In the genomic region with DNA sequence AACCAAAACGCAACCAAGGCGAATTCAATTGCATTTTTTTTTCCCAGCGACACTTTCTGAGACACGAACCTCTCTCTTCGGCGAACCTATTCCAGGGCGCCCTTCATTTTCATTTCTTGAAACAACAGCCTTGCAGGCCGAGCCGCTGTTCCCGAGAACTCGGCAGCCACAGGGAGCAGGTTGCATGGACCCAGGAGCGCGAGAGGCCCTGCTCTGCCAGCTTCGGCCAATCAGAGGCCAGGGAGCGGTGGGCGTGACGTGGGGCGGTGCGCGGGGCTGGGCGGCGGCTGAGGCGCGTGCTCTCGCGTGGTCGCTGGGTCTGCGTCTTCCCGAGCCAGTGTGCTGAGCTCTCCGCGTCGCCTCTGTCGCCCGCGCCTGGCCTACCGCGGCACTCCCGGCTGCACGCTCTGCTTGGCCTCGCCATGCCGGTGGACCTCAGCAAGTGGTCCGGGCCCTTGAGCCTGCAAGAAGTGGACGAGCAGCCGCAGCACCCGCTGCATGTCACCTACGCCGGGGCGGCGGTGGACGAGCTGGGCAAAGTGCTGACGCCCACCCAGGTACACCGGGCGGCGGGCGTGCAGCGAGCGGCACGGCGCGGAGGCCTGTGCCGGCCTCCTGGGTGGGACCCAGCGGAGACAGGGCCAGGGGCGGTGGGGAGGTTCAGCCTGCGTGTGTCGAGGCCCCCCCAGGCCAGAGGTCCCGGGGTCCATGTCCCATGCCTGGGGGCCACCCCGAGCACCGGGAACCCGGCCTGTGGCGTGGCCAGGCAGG, we compare ENCODE assay signal across 8 cellular contexts. TPM values are rescaled to one million over a fixed set of nuclear protein-coding genes. Genes with fewer than 3 reads are reported as not detected.
DNase-seq lines count a peak whose midpoint lies in the region; ATAC-seq and TF ChIP-seq lines count a peak whose summit lies in the region.

A gene (plus strand): TSS at position 337 of the 771 bp plus-strand sequence. CDS start 86 bp downstream, at position 423.

- DNase-seq in NCI-H1417 treated with DMSO at 0.1 percent for 48 hours (lab: John Stamatoyannopoulos, UW) (peak; percentile 85), T-cell (peak; percentile 83 to 94 (median 90)), cardiac septum (ENCODE audit: low spot score) (peak; percentile 97), pons (ENCODE audit: low spot score) (peak; percentile 92), transverse colon (peak; percentile 97)

- no peaks in the 10 kb centered on the region for H3K9me3 Mint-ChIP-seq in T-cell

- H3K9me3 ChIP-seq in transverse colon, result no peaks in the 10 kb centered on the region

- peaks cover 19 to 38% (median 32%) of the 10 kb centered on the region in 3 donors for H3K4me1 Mint-ChIP-seq in T-cell

- peaks cover 0 to 26% (median 4%) of the 10 kb centered on the region in 4 donors for H3K36me3 ChIP-seq in transverse colon

- ATAC-seq in HG02678 (IDR thresholded peaks at IDR 0.05; ENCODE audit: unreplicated experiment) (peak; percentile 96), T-cell (replicated peaks in 1 of 4) (peak; percentile 99 to 100 (median 100))

- TF ChIP-seq POLR2A in transverse colon (IDR thresholded peaks at IDR 0.05), result peak; percentile 92

- H3K4me3 ChIP-seq in transverse colon, result peak within 1 kb of the TSS; percentile 79 to 92 (median 86)

- H3K27me3 Mint-ChIP-seq in T-cell, result no peaks in the 10 kb centered on the region

- H3K4me3 Mint-ChIP-seq in T-cell, result peak within 1 kb of the TSS; percentile 93 to 98 (median 96)

- peaks cover 19% of the 10 kb centered on the region for H3K36me3 Mint-ChIP-seq in T-cell

- WGBS in adipose tissue, 3 donors, result 0% methylated on average over 52 to 70 of the region's 70 CpGs
- 0 to 1% methylated on average over 3 to 40 of the region's 70 CpGs for WGBS in transverse colon (ENCODE audit: low coverage in 1 of 2), 2 donors

- H3K27ac Mint-ChIP-seq in T-cell, result peak within 1 kb of the TSS; percentile 86 to 95

- intact Hi-C loops in cardiac septum (cut with DNase I) (loop anchor here (2.0 to 5.0 kb wide), 2 partner anchors 75 to 241 kb away; a partner anchor contains a TSS), transverse colon (cut with DNase I; ENCODE audit: low total_unique reads) (no loop called here)

- no peaks in the 10 kb centered on the region for H3K27me3 ChIP-seq in transverse colon

- in situ Hi-C loops in transverse colon (cut with MboI; ENCODE audit: low pct_ligation_motif_present in 1 of 4, low pct_unique_long_range_greater_than_20kb in 1 of 4, low sequenced_read_pairs in 3 of 4), result no loop called here

- CTCF ChIA-PET in T-cell (lab: Charles Lee), result interaction anchor here (0.6 to 2.2 kb wide), 9 partner anchors 15 to 242 kb away, joined by 3 to 13 read pairs (median 4); a partner anchor contains a TSS

- POLR2A ChIA-PET in T-cell (lab: Charles Lee), result interaction anchor here in 1 of 2 donors (0.6 kb wide), 1 partner anchor 119 kb away, joined by 5 read pairs; no protein-coding TSS in a partner anchor

- peaks cover 6 to 44% (median 19%) of the 10 kb centered on the region in 4 donors for H3K4me1 ChIP-seq in transverse colon

- TF ChIP-seq CTCF in GM12873 (IDR thresholded peaks at IDR 0.05; ENCODE audit: insufficient read depth, low read depth, low read length, missing control alignments) (peak; percentile 17), transverse colon (IDR thresholded peaks at IDR 0.05) (no peak)

- peak within 1 kb of the TSS; percentile 64 for H3K27ac ChIP-seq in adipose tissue (ENCODE audit: low read depth, low read length)
- H3K27ac ChIP-seq in transverse colon, result peak within 1 kb of the TSS; percentile 90 to 94 (median 92)

- no peak for TF ChIP-seq EP300 in transverse colon (IDR thresholded peaks at IDR 0.05; ENCODE audit: low read depth)

RNA-seq across cellular contexts. Expression of the gene that starts here (rescaled TPM):
- total RNA-seq in T-cell (100 to 1,000 TPM in 2 of 5 donors, 10 to 100 TPM in 3; 86.4 to 107 (median 97.3) TPM), cardiac septum (344 TPM), transverse colon (100 to 1,000 TPM; 124 to 438 (median 279) TPM)
- polyA plus RNA-seq in adipose tissue, result 100 to 1,000 TPM; 143 to 331 (median 288) TPM

Comparison
In these comparisons a context has a peak if more than half of its experiments do, and no peak if none do; other contexts are left out.
1. Peak in every context shown above with its lines: DNase-seq, ATAC-seq, H3K4me3 ChIP-seq and H3K27ac ChIP-seq.